In genomic region chr5:158967566-158967965, GRCh38 we compare ENCODE assay signal across 1 cellular context.
TF ChIP-seq lines count a peak whose summit lies in the region.

No MANE protein-coding gene starts in this region.

TF ChIP-seq in A549, 52 proteins besides CTCF, POLR2A, EP300 and RAD21 (continued from another document):
- no peak for TF ChIP-seq BCL3 (IDR thresholded peaks at IDR 0.05)
- no peak for TF ChIP-seq RFX5 (IDR thresholded peaks at IDR 0.05)
- TF ChIP-seq HDAC2 (IDR thresholded peaks at IDR 0.05): no peak
- TF ChIP-seq HEYL (CRISPR knock-in tag; IDR thresholded peaks at IDR 0.05): no peak
- TF ChIP-seq BHLHE40 (IDR thresholded peaks at IDR 0.05; ENCODE audit: low read depth, low read length): no peak
- TF ChIP-seq HOXB5 (CRISPR knock-in tag; IDR thresholded peaks at IDR 0.05): no peak
- no peak for TF ChIP-seq REST (IDR thresholded peaks at IDR 0.05)
- TF ChIP-seq RNF2 (IDR thresholded peaks at IDR 0.05; ENCODE audit: borderline replicate concordance, low read depth): no peak
- TF ChIP-seq CBX2 (IDR thresholded peaks at IDR 0.05; ENCODE audit: borderline replicate concordance, low read depth): no peak
- TF ChIP-seq NR3C1 (IDR thresholded peaks at IDR 0.05): no peak
- no peak for TF ChIP-seq FOSL2 (IDR thresholded peaks at IDR 0.05)
- peak; percentile 65 for TF ChIP-seq FOSL2 (CRISPR knock-in tag; IDR thresholded peaks at IDR 0.05)
- TF ChIP-seq HES2 (IDR thresholded peaks at IDR 0.05): peak; percentile 36; the same call in 1 of the 2 replicates
- TF ChIP-seq FOXS1 (CRISPR knock-in tag; IDR thresholded peaks at IDR 0.05): no peak
- TF ChIP-seq MAX (IDR thresholded peaks at IDR 0.05): peak; percentile 37; the same call in 1 of the 2 replicates
- TF ChIP-seq ZFP36 (IDR thresholded peaks at IDR 0.05; ENCODE audit: borderline replicate concordance, partially characterized antibody): no peak
- TF ChIP-seq HOXA7 (CRISPR knock-in tag; IDR thresholded peaks at IDR 0.05): no peak
- no peak for TF ChIP-seq POLR2AphosphoS2 (conservative IDR thresholded peaks at IDR 0.05; ENCODE audit: low read length)
- TF ChIP-seq CHD4 (IDR thresholded peaks at IDR 0.05; ENCODE audit: borderline replicate concordance): no peak
- peak in 1 of 2 experiments; percentile 55; a peak in 1 of 5 replicates for TF ChIP-seq JUN (IDR thresholded peaks at IDR 0.05)
